ENCODE assay signal across 8 cellular contexts in genomic region chr10:45971019-45971418, GRCh38. TPM values are rescaled to one million over a fixed set of nuclear protein-coding genes. Genes with fewer than 3 reads are reported as not detected.
DNase-seq lines count a peak whose midpoint lies in the region; ATAC-seq and TF ChIP-seq lines count a peak whose summit lies in the region.
"Not testable (repeated sequence)": the region's sequence is repeated elsewhere in the genome, so short reads cannot be mapped to it uniquely, and the experiment has no call there.

No MANE protein-coding gene starts in this region.

- not testable (repeated sequence) for DNase-seq in AG04450 (ENCODE audit: low read depth, low spot score); H9; PC-3; activated CD8-positive, alpha-beta memory T cell treated with anti-CD3 and anti-CD28 coated beads, Interleukin-2, amount 10 ng/mL, durations not matched to agents 7 days and 5 days; central memory CD8-positive, alpha-beta T cell (ENCODE audit: low spot score in 2 of 2); cardiac muscle cell (ENCODE audit: low read depth in 1 of 2, low spot score in 1 of 2); naive thymus-derived CD4-positive, alpha-beta T cell; smooth muscle cell (lab: John Stamatoyannopoulos, UW; ENCODE audit: unreplicated experiment)

- not testable (repeated sequence) for H3K9me3 Mint-ChIP-seq in H9; activated CD8-positive, alpha-beta memory T cell treated with anti-CD3 and anti-CD28 coated beads, Interleukin-2, amount 10 ng/mL, durations not matched to agents 7 days and 5 days (ENCODE audit: low read depth); central memory CD8-positive, alpha-beta T cell; naive thymus-derived CD4-positive, alpha-beta T cell

- not testable (repeated sequence) for ATAC-seq in PC-3; activated CD8-positive, alpha-beta memory T cell treated with anti-CD3 and anti-CD28 coated beads, Interleukin-2, amount 10 ng/mL, durations not matched to agents 7 days and 5 days; central memory CD8-positive, alpha-beta T cell (replicated peaks; ENCODE audit: extremely low read depth, poor library complexity, severe bottlenecking); naive thymus-derived CD4-positive, alpha-beta T cell

- H3K4me3 Mint-ChIP-seq in H9: peak overlapping the region; percentile 99
- H3K4me3 Mint-ChIP-seq in activated CD8-positive, alpha-beta memory T cell treated with anti-CD3 and anti-CD28 coated beads, Interleukin-2, amount 10 ng/mL, durations not matched to agents 7 days and 5 days: peak overlapping the region; percentile 94
- H3K4me3 Mint-ChIP-seq in central memory CD8-positive, alpha-beta T cell: peak overlapping the region; percentile 97
- peak overlapping the region; percentile 97 to 100 (median 99) for H3K4me3 Mint-ChIP-seq in naive thymus-derived CD4-positive, alpha-beta T cell

- POLR2A ChIA-PET in AG04450 (lab: Yijun Ruan, JAX); PC-3 (lab: Charles Lee; ENCODE audit: unreplicated experiment); naive thymus-derived CD4-positive, alpha-beta T cell (lab: Charles Lee): not testable (repeated sequence)

- H3K56ac ChIP-seq in H9 (ENCODE audit: insufficient read length, low read depth, low read length): not testable (repeated sequence)

- not testable (repeated sequence) for H3K79me1 ChIP-seq in H9 (ENCODE audit: insufficient read depth, low read depth, low read length, poor library complexity, severe bottlenecking)

- not testable (repeated sequence) for H2AFZ ChIP-seq in H9 (ENCODE audit: low read length); PC-3 (ENCODE audit: low read length); smooth muscle cell (ENCODE audit: low read depth)

- intact Hi-C loops in PC-3 (cut with micrococcal nuclease): not testable (repeated sequence)
- intact Hi-C loops in naive thymus-derived CD4-positive, alpha-beta T cell (cut with micrococcal nuclease): loop anchor here in 1 of 2 donors (5.0 to 10.0 kb wide), 2 partner anchors 299 to 376 kb away; partner anchors contain the start of gene ZFAND4

- no CpG with 5 or more reads among the region's 14 CpGs for WGBS in H9 (ENCODE audit: extremely low coverage, insufficient read length, low lambda C conversion rate)
- 56% methylated on average over 14 of the region's 14 CpGs for whole genome bisulfite sequencing in smooth muscle cell (ENCODE audit: low lambda C conversion rate)

- not testable (repeated sequence) for H2BK12ac ChIP-seq in H9 (ENCODE audit: insufficient read length, low read depth, low read length)

- not testable (repeated sequence) for H4K8ac ChIP-seq in H9 (replicated peaks; ENCODE audit: insufficient read length, low read depth, low read length)

- not testable (repeated sequence) for H4K91ac ChIP-seq in H9 (ENCODE audit: insufficient read length, low read depth, low read length)

- not testable (repeated sequence) for H3F3A ChIP-seq in PC-3 (ENCODE audit: low read length, unreplicated experiment); smooth muscle cell (ENCODE audit: low read depth)

- not testable (repeated sequence) for H3K4me1 ChIP-seq in H9 (ENCODE audit: insufficient read depth, low read length); PC-3 (ENCODE audit: insufficient read depth, low read length); cardiac muscle cell (ENCODE audit: low read depth); smooth muscle cell (ENCODE audit: low read depth)
- H3K4me1 ChIP-seq in naive thymus-derived CD4-positive, alpha-beta T cell (ENCODE audit: control insufficient read depth in 2 of 2, insufficient read depth in 2 of 2, low read length in 2 of 2): peaks cover 0 to 13% of the 10 kb centered on the region in 2 donors

- not testable (repeated sequence) for H2BK120ac ChIP-seq in H9 (ENCODE audit: low read depth, low read length, poor library complexity, severe bottlenecking)

- BruUV-seq in PC-3 (replicated peaks; lab: Mats Ljungman, UMichigan): not testable (repeated sequence)

- not testable (repeated sequence) for H2BK20ac ChIP-seq in H9 (ENCODE audit: low read depth, low read length, poor library complexity, severe bottlenecking)

- H3K27me3 ChIP-seq in AG04450 (ENCODE audit: control insufficient read depth, insufficient read depth, low read length); H9 (ENCODE audit: insufficient read depth, low read length); PC-3 (ENCODE audit: low read length); cardiac muscle cell; naive thymus-derived CD4-positive, alpha-beta T cell (ENCODE audit: control insufficient read depth in 2 of 2, insufficient read depth in 2 of 2, low read length in 2 of 2); smooth muscle cell (ENCODE audit: low read depth): not testable (repeated sequence)

- peak overlapping the region; percentile 67 for H3K4me2 ChIP-seq in H9 (ENCODE audit: insufficient read depth, insufficient read length, low read length)
- H3K4me2 ChIP-seq in PC-3 (ENCODE audit: low read length): peak overlapping the region; percentile 81
- peak overlapping the region; percentile 92 for H3K4me2 ChIP-seq in smooth muscle cell

- not testable (repeated sequence) for H2AK5ac ChIP-seq in H9 (ENCODE audit: insufficient read length, low read length)

- peaks cover 13 to 22% of the 10 kb centered on the region in 2 experiments for H3K4me1 Mint-ChIP-seq in H9
- H3K4me1 Mint-ChIP-seq in activated CD8-positive, alpha-beta memory T cell treated with anti-CD3 and anti-CD28 coated beads, Interleukin-2, amount 10 ng/mL, durations not matched to agents 7 days and 5 days: peaks cover 30% of the 10 kb centered on the region
- H3K4me1 Mint-ChIP-seq in central memory CD8-positive, alpha-beta T cell: peaks cover 61% of the 10 kb centered on the region
- H3K4me1 Mint-ChIP-seq in naive thymus-derived CD4-positive, alpha-beta T cell: peaks cover 34 to 78% (median 61%) of the 10 kb centered on the region in 7 donors

- H3K9ac ChIP-seq in H9 (ENCODE audit: extremely low read depth, insufficient read length, low read length) (peak overlapping the region; percentile 73), PC-3 (ENCODE audit: low read length) (peak overlapping the region; percentile 85; the same call in 1 of the 2 replicates), smooth muscle cell (ENCODE audit: low read depth) (peak overlapping the region; percentile 96)

- not testable (repeated sequence) for H3K27me3 Mint-ChIP-seq in H9 (ENCODE audit: low read depth); activated CD8-positive, alpha-beta memory T cell treated with anti-CD3 and anti-CD28 coated beads, Interleukin-2, amount 10 ng/mL, durations not matched to agents 7 days and 5 days; central memory CD8-positive, alpha-beta T cell; naive thymus-derived CD4-positive, alpha-beta T cell

- not testable (repeated sequence) for H3T11ph ChIP-seq in H9 (ENCODE audit: low read length)

- H3K23ac ChIP-seq in H9 (ENCODE audit: insufficient read length, low read depth, low read length): not testable (repeated sequence)

- not testable (repeated sequence) for H3K9me3 ChIP-seq in AG04450 (ENCODE audit: control insufficient read depth, insufficient read depth, low read length); H9 (ENCODE audit: control insufficient read depth, low read depth, low read length); PC-3 (ENCODE audit: low read length); cardiac muscle cell (ENCODE audit: low read depth); naive thymus-derived CD4-positive, alpha-beta T cell (ENCODE audit: control insufficient read depth in 2 of 3, low read length in 3 of 3); smooth muscle cell (replicated peaks; ENCODE audit: low read depth)

- H3K4me3 ChIP-seq in AG04450 (ENCODE audit: low read depth, low read length): peak overlapping the region; percentile 77
- peak overlapping the region; percentile 83 for H3K4me3 ChIP-seq in PC-3 (ENCODE audit: low read length)
- peak overlapping the region; percentile 74 for H3K4me3 ChIP-seq in cardiac muscle cell
- H3K4me3 ChIP-seq in naive thymus-derived CD4-positive, alpha-beta T cell (ENCODE audit: low read length): peak overlapping the region; percentile 86
- H3K4me3 ChIP-seq in smooth muscle cell: peak overlapping the region; percentile 94

- not testable (repeated sequence) for H3K27ac Mint-ChIP-seq in H9; activated CD8-positive, alpha-beta memory T cell treated with anti-CD3 and anti-CD28 coated beads, Interleukin-2, amount 10 ng/mL, durations not matched to agents 7 days and 5 days
- H3K27ac Mint-ChIP-seq in central memory CD8-positive, alpha-beta T cell (ENCODE audit: low read depth): peak overlapping the region; percentile 95
- H3K27ac Mint-ChIP-seq in naive thymus-derived CD4-positive, alpha-beta T cell: peak overlapping the region in 5 of 9 donors; percentile 58 to 91 (median 83)

- not testable (repeated sequence) for H3K14ac ChIP-seq in H9 (ENCODE audit: insufficient read depth, low read length)

- H3K36me3 Mint-ChIP-seq in H9 (ENCODE audit: insufficient read depth in 1 of 3, low read depth in 3 of 3): peaks cover 6 to 20% (median 16%) of the 10 kb centered on the region in 3 experiments; a peak in 5 of 7 replicates
- peaks cover 11% of the 10 kb centered on the region for H3K36me3 Mint-ChIP-seq in activated CD8-positive, alpha-beta memory T cell treated with anti-CD3 and anti-CD28 coated beads, Interleukin-2, amount 10 ng/mL, durations not matched to agents 7 days and 5 days
- not testable (repeated sequence) for H3K36me3 Mint-ChIP-seq in central memory CD8-positive, alpha-beta T cell (ENCODE audit: insufficient read depth); naive thymus-derived CD4-positive, alpha-beta T cell

- H2BK15ac ChIP-seq in H9 (ENCODE audit: low read depth, low read length): not testable (repeated sequence)

- not testable (repeated sequence) for H3K18ac ChIP-seq in H9 (ENCODE audit: insufficient read length, low read depth, low read length)

- not testable (repeated sequence) for TF ChIP-seq CTCF in AG04450 (IDR thresholded peaks at IDR 0.05; ENCODE audit: low read depth, low read length); H9 (conservative IDR thresholded peaks at IDR 0.05); PC-3 (conservative IDR thresholded peaks at IDR 0.05; ENCODE audit: low read depth, low read length); cardiac muscle cell (IDR thresholded peaks at IDR 0.05; ENCODE audit: low read depth, low read length); smooth muscle cell (IDR thresholded peaks at IDR 0.05; ENCODE audit: borderline replicate concordance, insufficient read depth, poor library complexity, severe bottlenecking)

- not testable (repeated sequence) for H3K9me2 ChIP-seq in PC-3 (replicated peaks; ENCODE audit: low read length)

- not testable (repeated sequence) for H3K4ac ChIP-seq in H9 (ENCODE audit: low read depth, low read length)

- H3K79me2 ChIP-seq in H9 (ENCODE audit: insufficient read depth, low read length): peaks cover 23% of the 10 kb centered on the region; the same call in 1 of the 2 replicates
- peaks cover 78% of the 10 kb centered on the region for H3K79me2 ChIP-seq in PC-3 (ENCODE audit: low read length)
- peaks cover 70% of the 10 kb centered on the region for H3K79me2 ChIP-seq in smooth muscle cell (ENCODE audit: low read depth)

- CTCF ChIA-PET in AG04450 (lab: Charles Lee); PC-3 (lab: Charles Lee); activated CD8-positive, alpha-beta memory T cell treated with anti-CD3 and anti-CD28 coated beads, Interleukin-2, amount 10 ng/mL, durations not matched to agents 7 days and 5 days (lab: Charles Lee); naive thymus-derived CD4-positive, alpha-beta T cell (lab: Charles Lee): not testable (repeated sequence)

- H4K5ac ChIP-seq in H9 (ENCODE audit: insufficient read length, low read depth, low read length): not testable (repeated sequence)

- not testable (repeated sequence) for H4K20me1 ChIP-seq in H9 (ENCODE audit: control insufficient read depth, insufficient read depth, insufficient read length); PC-3 (ENCODE audit: low read length); smooth muscle cell (ENCODE audit: low read depth)

- not testable (repeated sequence) for H3K27ac ChIP-seq in AG04450 (ENCODE audit: low read depth, low read length); H9 (ENCODE audit: insufficient read length, low read depth, low read length); PC-3 (ENCODE audit: low read length); smooth muscle cell (ENCODE audit: low read depth)
- H3K27ac ChIP-seq in cardiac muscle cell: peak overlapping the region; percentile 93
- peak overlapping the region; percentile 75 for H3K27ac ChIP-seq in naive thymus-derived CD4-positive, alpha-beta T cell (ENCODE audit: low read depth, low read length)

- H3K36me3 ChIP-seq in PC-3 (ENCODE audit: low read depth, low read length); cardiac muscle cell; naive thymus-derived CD4-positive, alpha-beta T cell (ENCODE audit: control insufficient read depth in 2 of 3, insufficient read depth in 3 of 3, low read length in 3 of 3); smooth muscle cell (ENCODE audit: low read depth): not testable (repeated sequence)

- not testable (repeated sequence) for H3K23me2 ChIP-seq in H9 (ENCODE audit: insufficient read length, low read depth, low read length, poor library complexity, severe bottlenecking)

- not testable (repeated sequence) for H2BK5ac ChIP-seq in H9 (ENCODE audit: insufficient read length, low read length)

RNA-seq across cellular contexts. Expression of gene TIMM23, which starts 1.3 kb away (rescaled TPM):
- polyA plus RNA-seq in AG04450 (2011; rRNA removed) (113 and 137 TPM in 2 replicates), cardiac muscle cell (140 and 150 TPM in 2 replicates), smooth muscle cell (105 and 115 TPM in 2 replicates)
- 54.6 and 81.8 TPM in 2 replicates for polyA minus RNA-seq in AG04450 (2011; rRNA and poly(A)+ RNA removed)
- total RNA-seq in H9 (2021) (95.9 and 105 TPM in 2 replicates), PC-3 (2014; rRNA removed) (97.9 and 99.2 TPM in 2 replicates), cardiac muscle cell (92.6 and 96.2 TPM in 2 replicates), smooth muscle cell (66.3 and 89.4 TPM in 2 replicates)
- total RNA-seq in activated CD8-positive, alpha-beta memory T cell treated with anti-CD3 and anti-CD28 coated beads, Interleukin-2, amount 10 ng/mL, durations not matched to agents 7 days and 5 days: 10 to 100 TPM; 56.0 to 73.9 TPM
- total RNA-seq in naive thymus-derived CD4-positive, alpha-beta T cell: 10 to 100 TPM; 21.0 to 58.1 (median 25.7) TPM
- 10 to 100 TPM; 57.6 to 61.7 TPM for polyA plus RNA-seq in naive thymus-derived CD4-positive, alpha-beta T cell

RNA-seq across cellular contexts. Expression of gene NCOA4, which starts 59.4 kb away (rescaled TPM):
- 139 and 171 TPM in 2 replicates for polyA plus RNA-seq in AG04450 (2011; rRNA removed)
- polyA minus RNA-seq in AG04450 (2011; rRNA and poly(A)+ RNA removed): 143 and 144 TPM in 2 replicates
- 83.3 and 83.9 TPM in 2 replicates for total RNA-seq in H9 (2021)
- total RNA-seq in PC-3 (2014; rRNA removed): 60.0 and 61.7 TPM in 2 replicates
- 100 to 1,000 TPM in 1 of 2 experiments, 10 to 100 TPM in 1; 90.9 to 122 TPM for total RNA-seq in activated CD8-positive, alpha-beta memory T cell treated with anti-CD3 and anti-CD28 coated beads, Interleukin-2, amount 10 ng/mL, durations not matched to agents 7 days and 5 days
- 171 and 292 TPM in 2 replicates for total RNA-seq in cardiac muscle cell
- 149 and 251 TPM in 2 replicates for polyA plus RNA-seq in cardiac muscle cell
- total RNA-seq in naive thymus-derived CD4-positive, alpha-beta T cell: 100 to 1,000 TPM in 2 of 5 experiments, 10 to 100 TPM in 3; 54.6 to 126 (median 78.4) TPM
- polyA plus RNA-seq in naive thymus-derived CD4-positive, alpha-beta T cell: 100 to 1,000 TPM; 167 to 181 TPM
- 147 and 158 TPM in 2 replicates for total RNA-seq in smooth muscle cell
- polyA plus RNA-seq in smooth muscle cell: 61.3 and 66.3 TPM in 2 replicates
